ENCODE assay signal across 29 cellular contexts in the genomic region with DNA sequence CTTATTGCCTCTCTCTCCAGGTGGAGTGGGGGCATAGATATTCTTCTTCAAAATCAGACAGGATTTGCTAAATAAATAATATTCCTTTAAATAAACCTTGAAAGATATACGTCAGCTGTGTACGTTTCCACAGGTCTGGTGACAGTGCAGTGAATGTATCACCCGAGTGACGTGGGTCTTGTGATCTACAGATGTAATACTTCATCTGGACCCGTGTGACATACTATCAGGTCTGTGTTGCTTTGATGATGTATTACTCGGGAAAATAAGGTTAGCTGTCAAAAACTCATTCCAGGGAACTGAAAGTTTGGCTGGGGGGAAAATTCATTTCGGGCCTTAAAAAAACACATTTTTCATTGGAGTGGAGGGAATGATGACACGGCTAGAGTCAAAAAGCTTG.
"Had no signal": no experiment of that assay in that cellular context is flagged by ENCODE, and none has a peak within 500 bp of the region (broad histone marks: within the 10 kb centered on the region; RNA-seq: fewer than 3 reads in every experiment).

No MANE protein-coding gene starts in this region.

- H3K27me3 Mint-ChIP-seq: stimulated activated naive B cell treated with anti-CD40 and anti-IgM and Interleukin-4, amounts not matched to agents 10 μg/mL and 1 μg/mL and 100 μg/mL, for 72 hours; stimulated activated naive CD8-positive, alpha-beta T cell treated with anti-CD3 and anti-CD28 coated beads, Interleukin-15, amount 100 ng/mL, for 72 hours; stimulated activated naive CD8-positive, alpha-beta T cell treated with anti-CD3 and anti-CD28 coated beads, Interleukin-15, Interleukin-2, amounts not matched to agents 100 ng/mL and 50 ng/mL, for 24 hours had no signal

- H3K4me1 Mint-ChIP-seq: stimulated activated effector memory CD8-positive, alpha-beta T cell treated with anti-CD3 and anti-CD28 coated beads, Interleukin-12 subunit alpha, Interleukin-12 subunit beta, amount 100 ng/mL, for 72 hours; stimulated activated memory B cell treated with anti-CD40 and anti-IgM and Interleukin-4, amounts not matched to agents 10 μg/mL and 1 μg/mL and 100 μg/mL, for 72 hours; stimulated activated naive B cell treated with anti-CD40 and anti-IgM and Interleukin-4, amounts not matched to agents 10 μg/mL and 1 μg/mL and 100 μg/mL, for 72 hours; stimulated activated naive CD8-positive, alpha-beta T cell treated with anti-CD3 and anti-CD28 coated beads, Interleukin-15, amount 100 ng/mL, for 72 hours had no signal

- H3K27me3 ChIP-seq: stomach, suprapubic skin, testis, thyroid gland, tibial artery, tibial nerve, transverse colon, upper lobe of left lung, upper lobe of right lung, uterus, vagina had no signal

- H3K4me1 ChIP-seq: stomach, suprapubic skin, testis, thyroid gland, tibial artery, tibial nerve, transverse colon, upper lobe of left lung, upper lobe of right lung, uterus, vagina had no signal

- H3K9me3 ChIP-seq: stomach, suprapubic skin, testis, thoracic aorta, thyroid gland, tibial artery, tibial nerve, transverse colon, upper lobe of left lung, upper lobe of right lung, uterus, vagina had no signal

- H3K4me3 Mint-ChIP-seq: stimulated activated effector memory CD8-positive, alpha-beta T cell treated with anti-CD3 and anti-CD28 coated beads, Interleukin-12 subunit alpha, Interleukin-12 subunit beta, amount 100 ng/mL, for 72 hours; stimulated activated memory B cell treated with anti-CD40 and anti-IgM and Interleukin-4, amounts not matched to agents 10 μg/mL and 1 μg/mL and 100 μg/mL, for 72 hours; stimulated activated naive B cell treated with anti-CD40 and anti-IgM and Interleukin-4, amounts not matched to agents 10 μg/mL and 1 μg/mL and 100 μg/mL, for 72 hours; stimulated activated naive CD8-positive, alpha-beta T cell treated with anti-CD3 and anti-CD28 coated beads, Interleukin-15, amount 100 ng/mL, for 72 hours; stimulated activated naive CD8-positive, alpha-beta T cell treated with anti-CD3 and anti-CD28 coated beads, Interleukin-15, Interleukin-2, amounts not matched to agents 100 ng/mL and 50 ng/mL, for 24 hours; type B pancreatic cell had no signal

- ATAC-seq: stimulated activated effector memory CD8-positive, alpha-beta T cell treated with anti-CD3 and anti-CD28 coated beads, Interleukin-12 subunit alpha, Interleukin-12 subunit beta, amount 100 ng/mL, for 72 hours; stimulated activated memory B cell treated with anti-CD40 and anti-IgM and Interleukin-4, amounts not matched to agents 10 μg/mL and 1 μg/mL and 100 μg/mL, for 72 hours; stimulated activated naive B cell treated with anti-CD40 and anti-IgM and Interleukin-4, amounts not matched to agents 10 μg/mL and 1 μg/mL and 100 μg/mL, for 72 hours; stimulated activated naive CD8-positive, alpha-beta T cell treated with anti-CD3 and anti-CD28 coated beads, Interleukin-15, amount 100 ng/mL, for 72 hours; stimulated activated naive CD8-positive, alpha-beta T cell treated with anti-CD3 and anti-CD28 coated beads, Interleukin-15, Interleukin-2, amounts not matched to agents 100 U/mL and 50 U/mL, for 24 hours; upper lobe of right lung had no signal

- H3K27ac Mint-ChIP-seq: stimulated activated effector memory CD8-positive, alpha-beta T cell treated with anti-CD3 and anti-CD28 coated beads, Interleukin-12 subunit alpha, Interleukin-12 subunit beta, amount 100 ng/mL, for 72 hours; stimulated activated memory B cell treated with anti-CD40 and anti-IgM and Interleukin-4, amounts not matched to agents 10 μg/mL and 1 μg/mL and 100 μg/mL, for 72 hours; stimulated activated naive B cell treated with anti-CD40 and anti-IgM and Interleukin-4, amounts not matched to agents 10 μg/mL and 1 μg/mL and 100 μg/mL, for 72 hours; stimulated activated naive CD8-positive, alpha-beta T cell treated with anti-CD3 and anti-CD28 coated beads, Interleukin-15, amount 100 ng/mL, for 72 hours; stimulated activated naive CD8-positive, alpha-beta T cell treated with anti-CD3 and anti-CD28 coated beads, Interleukin-15, Interleukin-2, amounts not matched to agents 100 ng/mL and 50 ng/mL, for 24 hours; type B pancreatic cell had no signal

- H3K36me3 ChIP-seq: stomach, suprapubic skin, thoracic aorta, thyroid gland, tibial artery, tibial nerve, transverse colon, upper lobe of left lung, upper lobe of right lung, uterus, vagina had no signal

- H3K36me3 Mint-ChIP-seq: stimulated activated effector memory CD8-positive, alpha-beta T cell treated with anti-CD3 and anti-CD28 coated beads, Interleukin-12 subunit alpha, Interleukin-12 subunit beta, amount 100 ng/mL, for 72 hours; stimulated activated memory B cell treated with anti-CD40 and anti-IgM and Interleukin-4, amounts not matched to agents 10 μg/mL and 1 μg/mL and 100 μg/mL, for 72 hours; stimulated activated naive B cell treated with anti-CD40 and anti-IgM and Interleukin-4, amounts not matched to agents 10 μg/mL and 1 μg/mL and 100 μg/mL, for 72 hours; type B pancreatic cell had no signal

- H3K27ac ChIP-seq: stomach, suprapubic skin, testis, thoracic aorta, thyroid gland, tibial artery, tibial nerve, transverse colon, upper lobe of left lung, upper lobe of right lung, uterus, vagina had no signal

- H3K9me3 Mint-ChIP-seq: stimulated activated memory B cell treated with anti-CD40 and anti-IgM and Interleukin-4, amounts not matched to agents 10 μg/mL and 1 μg/mL and 100 μg/mL, for 72 hours; stimulated activated naive B cell treated with anti-CD40 and anti-IgM and Interleukin-4, amounts not matched to agents 10 μg/mL and 1 μg/mL and 100 μg/mL, for 72 hours; stimulated activated naive CD8-positive, alpha-beta T cell treated with anti-CD3 and anti-CD28 coated beads, Interleukin-15, amount 100 ng/mL, for 72 hours; stimulated activated naive CD8-positive, alpha-beta T cell treated with anti-CD3 and anti-CD28 coated beads, Interleukin-15, Interleukin-2, amounts not matched to agents 100 ng/mL and 50 ng/mL, for 24 hours had no signal

- FAIRE-seq: urothelium cell line had no signal

- H3K4me3 ChIP-seq: stomach, suprapubic skin, testis, thoracic aorta, thyroid gland, tibial artery, tibial nerve, transverse colon, upper lobe of left lung, upper lobe of right lung, uterus, vagina had no signal

- DNase-seq: stimulated activated CD4-positive, alpha-beta T cell treated with anti-CD3 and anti-CD28 coated beads, Interleukin-2, amount 100 ng/mL, for 48 hours; stimulated activated CD4-positive, alpha-beta T cell treated with anti-CD3 and anti-CD28 coated beads, Interleukin-4, amount 100 ng/mL, for 1 hour; stimulated activated CD4-positive, alpha-beta T cell treated with anti-CD3 and anti-CD28 coated beads, Interleukin-4, amount 100 ng/mL, for 24 hours; stimulated activated CD4-positive, alpha-beta T cell treated with anti-CD3 and anti-CD28 coated beads, Interleukin-4, amount 100 ng/mL, for 4 hours; stimulated activated CD8-positive, alpha-beta memory T cell treated with anti-CD3 and anti-CD28 coated beads, Interleukin-4, amount 100 ng/mL, for 48 hours; stimulated activated naive B cell treated with anti-CD40 and anti-IgM and Interleukin-4, amounts not matched to agents 10 μg/mL and 1 μg/mL and 100 μg/mL, for 72 hours; stimulated activated naive CD4-positive, alpha-beta T cell; stimulated activated naive CD4-positive, alpha-beta T cell treated with Interleukin-2 at 50 U/mL for 16 hours; stimulated activated naive CD8-positive, alpha-beta T cell treated with anti-CD3 and anti-CD28 coated beads, Interleukin-15, amount 100 ng/mL, for 72 hours; stimulated activated naive CD8-positive, alpha-beta T cell treated with anti-CD3 and anti-CD28 coated beads, Interleukin-15, Interleukin-2, amounts not matched to agents 100 U/mL and 50 U/mL, for 24 hours; stomach; substantia nigra; testis; thyroid gland; tibial artery; transverse colon; trophoblast cell; upper lobe of left lung; upper lobe of right lung; uterus had no signal
